15 cellular contexts compared by ENCODE assay signal in genomic region chr14:51805541-51805940, GRCh38. TPM values are rescaled to one million over a fixed set of nuclear protein-coding genes. Genes with fewer than 3 reads are reported as not detected.
DNase-seq lines count a peak whose midpoint lies in the region; ATAC-seq, FAIRE-seq and TF ChIP-seq lines count a peak whose summit lies in the region.
"Had no signal": no experiment of that assay in that cellular context is flagged by ENCODE, and none has a peak within 500 bp of the region (broad histone marks: within the 10 kb centered on the region; RNA-seq: fewer than 3 reads in every experiment).

No MANE protein-coding gene starts in this region.

- ATAC-seq in SK-N-SH treated with all-trans-retinoic acid at 6 μM for 48 hours (no peak), HG03571 (IDR thresholded peaks at IDR 0.05; ENCODE audit: unreplicated experiment) (no peak)

- WGBS in SK-N-SH (ENCODE audit: low lambda C conversion rate): 55% methylated on average over 2 of the region's 2 CpGs

- no peak overlapping the region for H3K4me2 ChIP-seq in SK-N-SH
- H3K4me2 ChIP-seq: A549 had no signal

- H3K27me3 ChIP-seq in SK-N-SH (ENCODE audit: insufficient read depth): no peaks in the 10 kb centered on the region
- H3K27me3 ChIP-seq in bronchial epithelial cell (ENCODE audit: control insufficient read depth, insufficient read depth, low read length): no peaks in the 10 kb centered on the region

- TF ChIP-seq CTCF in SK-N-SH (IDR thresholded peaks at IDR 0.05) (no peak), bronchial epithelial cell (IDR thresholded peaks at IDR 0.05; ENCODE audit: insufficient read depth, low read length, severe bottlenecking) (peak; percentile 18), retinal pigment epithelial cell (conservative IDR thresholded peaks at IDR 0.05; ENCODE audit: low read depth, low read length) (peak; percentile 62)

- H3F3A ChIP-seq in SK-N-SH (replicated peaks; ENCODE audit: insufficient read depth): no peaks in the 10 kb centered on the region

- POLR2A ChIA-PET in SK-N-SH (lab: Yijun Ruan, JAX): interaction anchor here (2.0 kb wide), 1 partner anchor 55 kb away, joined by 9 read pairs; the partner anchor contains the start of gene GNG2

- H3K9me2 ChIP-seq in SK-N-SH: no peaks in the 10 kb centered on the region

- H3K9me3 ChIP-seq in SK-N-SH: no peaks in the 10 kb centered on the region

- H3K79me2 ChIP-seq in SK-N-SH (ENCODE audit: insufficient read depth): no peaks in the 10 kb centered on the region

- TF ChIP-seq RAD21 in SK-N-SH (IDR thresholded peaks at IDR 0.05; ENCODE audit: low read length): no peak

- no peak overlapping the region for H2AFZ ChIP-seq in SK-N-SH (ENCODE audit: low read depth)

- no peaks in the 10 kb centered on the region for H4K20me1 ChIP-seq in SK-N-SH (ENCODE audit: insufficient read depth)

- H3K9ac ChIP-seq in SK-N-SH: no peak overlapping the region

- TF ChIP-seq EP300 in SK-N-SH (IDR thresholded peaks at IDR 0.05; ENCODE audit: borderline replicate concordance in 1 of 2, low read depth in 1 of 2, low read length in 1 of 2): no peak

- peak overlapping the region in 1 of 2 experiments; percentile 93; a peak in 2 of 4 replicates for H3K27ac ChIP-seq in SK-N-SH (ENCODE audit: low read depth in 2 of 2, low read length in 1 of 2)
- H3K27ac ChIP-seq: A549, SK-N-MC had no signal

- no peak for FAIRE-seq in bronchial epithelial cell (lab: Jason Lieb, UNC)
- FAIRE-seq: A549 had no signal

- H3K4me1 ChIP-seq in SK-N-SH (ENCODE audit: control insufficient read depth in 1 of 2, insufficient read depth in 2 of 2, low read depth in 1 of 2, low read length in 1 of 2): peaks cover 0 to 24% of the 10 kb centered on the region in 2 experiments; a peak in 2 of 4 replicates
- H3K4me1 ChIP-seq: A549 had no signal

- CTCF ChIA-PET in SK-N-SH (lab: Yijun Ruan, JAX): interaction anchor here (0.8 to 2.7 kb wide), 6 partner anchors 11 to 177 kb away, joined by 3 to 9 read pairs (median 5); no protein-coding TSS in a partner anchor

- H3K4me3 ChIP-seq in SK-N-SH (ENCODE audit: low read depth in 2 of 2, low read length in 1 of 2) (no peak overlapping the region; a peak in 1 of 4 replicates), bronchial epithelial cell (ENCODE audit: low read depth, low read length) (no peak overlapping the region), retinal pigment epithelial cell (ENCODE audit: low read length) (no peak overlapping the region)
- H3K4me3 ChIP-seq: A549, SK-N-MC had no signal

- H3K36me3 ChIP-seq in SK-N-SH (replicated peaks in 1 of 2; ENCODE audit: control insufficient read depth in 1 of 2, insufficient read depth in 2 of 2, low read length in 1 of 2) (no peaks in the 10 kb centered on the region), bronchial epithelial cell (ENCODE audit: control insufficient read depth, insufficient read depth, low read length) (no peaks in the 10 kb centered on the region)

- DNase-seq in SK-N-SH (peak; percentile 62), NCI-H69 (lab: John Stamatoyannopoulos, UW) (peak; percentile 58), bronchial epithelial cell (ENCODE audit: low read depth) (no peak), retinal pigment epithelial cell (ENCODE audit: low read depth) (no peak), NCI-H2029 (lab: John Stamatoyannopoulos, UW) (no peak), T1000 (lab: John Stamatoyannopoulos, UW) (no peak)
- DNase-seq: Calu3; CD4-positive, CD25-positive, alpha-beta regulatory T cell; GOT3; NCI-H2029 treated with DMSO at 0.1 percent for 48 hours; NK-92 treated with Interleukin-12 subunit alpha and Interleukin-12 subunit beta, amount 100 ng/mL, for 24 hours had no signal

TF ChIP-seq in SK-N-SH, 30 proteins besides CTCF, POLR2A, EP300 and RAD21 (continues in another document):
- TF ChIP-seq GATA2 (CRISPR knock-in tag; IDR thresholded peaks at IDR 0.05) (no peak), FOXM1 (IDR thresholded peaks at IDR 0.05; ENCODE audit: low read depth) (no peak), ELF1 (IDR thresholded peaks at IDR 0.05) (no peak), JUND (IDR thresholded peaks at IDR 0.05) (no peak), RXRA (IDR thresholded peaks at IDR 0.05; ENCODE audit: borderline replicate concordance, low read depth) (no peak), MXI1 (IDR thresholded peaks at IDR 0.05; ENCODE audit: low read depth, low read length) (no peak), ZBTB33 (IDR thresholded peaks at IDR 0.05; ENCODE audit: borderline replicate concordance, low read depth) (no peak), SMC3 (IDR thresholded peaks at IDR 0.05; ENCODE audit: low read depth, low read length) (no peak), RFX5 (IDR thresholded peaks at IDR 0.05; ENCODE audit: low read length) (no peak), YY1 (IDR thresholded peaks at IDR 0.05; ENCODE audit: low read depth) (no peak), EZH2phosphoT487 (IDR thresholded peaks at IDR 0.05; ENCODE audit: borderline replicate concordance, low read depth) (no peak)
- TF ChIP-seq, protein P1, sequence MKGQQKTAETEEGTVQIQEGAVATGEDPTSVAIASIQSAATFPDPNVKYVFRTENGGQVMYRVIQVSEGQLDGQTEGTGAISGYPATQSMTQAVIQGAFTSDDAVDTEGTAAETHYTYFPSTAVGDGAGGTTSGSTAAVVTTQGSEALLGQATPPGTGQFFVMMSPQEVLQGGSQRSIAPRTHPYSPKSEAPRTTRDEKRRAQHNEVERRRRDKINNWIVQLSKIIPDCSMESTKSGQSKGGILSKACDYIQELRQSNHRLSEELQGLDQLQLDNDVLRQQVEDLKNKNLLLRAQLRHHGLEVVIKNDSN (IDR thresholded peaks at IDR 0.05; ENCODE audit: borderline replicate concordance, low read depth): no peak
- TF ChIP-seq, protein P2, sequence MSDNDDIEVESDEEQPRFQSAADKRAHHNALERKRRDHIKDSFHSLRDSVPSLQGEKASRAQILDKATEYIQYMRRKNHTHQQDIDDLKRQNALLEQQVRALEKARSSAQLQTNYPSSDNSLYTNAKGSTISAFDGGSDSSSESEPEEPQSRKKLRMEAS (IDR thresholded peaks at IDR 0.05; ENCODE audit: low read depth): no peak

TF ChIP-seq in SK-N-SH treated with all-trans-retinoic acid at 6 μM for 48 hours, 23 proteins besides CTCF, POLR2A, EP300 and RAD21:
- TF ChIP-seq TSHZ2 (CRISPR knock-in tag; IDR thresholded peaks at IDR 0.05) (no peak), ESRRG (CRISPR knock-in tag; IDR thresholded peaks at IDR 0.05) (no peak), ZFP30 (CRISPR knock-in tag; IDR thresholded peaks at IDR 0.05) (no peak)

RNA-seq across cellular contexts. Expression of gene GNG2, which starts 54.9 kb away (rescaled TPM):
- polyA plus RNA-seq in SK-N-SH (2012; rRNA removed): 17.8 and 19.1 TPM in 2 replicates
- 25.2 and 29.0 TPM in 2 replicates for polyA plus RNA-seq in SK-N-SH (2012; cell fraction: cytosol; rRNA removed)
- polyA plus RNA-seq in SK-N-SH (2012; cell fraction: nucleus; rRNA removed): 8.2 and 8.9 TPM in 2 replicates
- not detected in 2 replicates for total RNA-seq in bronchial epithelial cell
- total RNA-seq: Calu3 had no signal

Comparison
In these comparisons a context has a peak if more than half of its experiments do, and no peak if none do; other contexts are left out.
1. DNase-seq: peak in SK-N-SH (single experiment) and NCI-H69 (single experiment); none in bronchial epithelial cell (single experiment), retinal pigment epithelial cell (single experiment), NCI-H2029 (single experiment) and T1000 (single experiment).